9 cellular contexts compared by ENCODE assay signal in the genomic region with DNA sequence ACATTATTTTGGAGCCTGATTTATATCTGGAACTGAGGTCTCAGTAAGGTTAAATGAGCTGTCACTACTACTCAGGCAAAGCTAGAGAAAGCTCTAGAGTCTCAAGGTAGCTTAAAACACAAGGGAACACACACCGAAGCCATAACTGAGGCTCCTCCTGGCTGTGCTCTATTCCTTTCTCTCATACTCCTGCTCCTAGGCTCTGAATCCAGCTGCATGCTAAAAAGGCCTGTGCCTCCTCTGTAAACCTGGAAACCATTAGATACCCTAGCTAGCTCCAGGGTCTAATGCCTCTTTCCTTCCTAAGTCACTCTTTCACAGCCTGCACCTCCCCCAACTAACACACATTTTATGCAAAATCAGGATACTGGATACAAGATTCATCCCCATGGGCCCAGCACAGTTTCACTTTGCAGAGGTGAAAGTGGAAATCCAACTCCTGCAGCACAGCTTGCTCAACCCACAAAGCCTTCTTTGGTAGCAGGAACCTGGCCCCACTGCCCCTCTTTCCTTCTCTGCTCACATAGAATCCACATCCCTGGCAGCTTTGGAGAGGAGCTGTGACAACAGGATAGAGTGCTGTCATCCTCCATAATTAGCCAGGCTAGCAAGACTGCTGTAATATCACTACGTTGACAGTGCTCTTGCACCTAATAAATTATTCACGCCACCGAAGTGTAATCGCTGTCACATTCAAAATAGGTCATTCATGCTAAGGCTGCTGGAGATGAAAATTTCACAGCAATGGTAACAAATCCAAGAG. TPM values are rescaled to one million over a fixed set of nuclear protein-coding genes. Genes with fewer than 3 reads are reported as not detected.
DNase-seq lines count a peak whose midpoint lies in the region; ATAC-seq and TF ChIP-seq lines count a peak whose summit lies in the region.
"Had no signal": no experiment of that assay in that cellular context is flagged by ENCODE, and none has a peak within 500 bp of the region (broad histone marks: within the 10 kb centered on the region; RNA-seq: fewer than 3 reads in every experiment).

No MANE protein-coding gene starts in this region.

- H3K9me2 ChIP-seq in DOHH2 (replicated peaks; ENCODE audit: control insufficient read depth, low read length), result no peaks in the 10 kb centered on the region

- H3K79me2 ChIP-seq in DOHH2 (ENCODE audit: control insufficient read depth, low read length), result peaks cover 96% of the 10 kb centered on the region

- H3K27me3 Mint-ChIP-seq in T-cell (no peaks in the 10 kb centered on the region), naive B cell (no peaks in the 10 kb centered on the region)

- WGBS in testis, 2 donors, result 59 to 60% methylated on average over 5 of the region's 5 CpGs

- intact Hi-C loops in testis (cut with DNase I; ENCODE audit: low total_unique reads), result no loop called here

- H3K4me3 Mint-ChIP-seq in T-cell (peak overlapping the region; percentile 75 to 93 (median 75)), naive B cell (peak overlapping the region; percentile 75 to 89 (median 83))

- H3K9me3 Mint-ChIP-seq in T-cell (no peaks in the 10 kb centered on the region), naive B cell (no peaks in the 10 kb centered on the region)

- peak overlapping the region; percentile 76 for H3K4me2 ChIP-seq in DOHH2 (ENCODE audit: low read length)

- POLR2A ChIA-PET in T-cell (lab: Charles Lee), result interaction anchor here (0.5 to 3.2 kb wide), 11 partner anchors 8 to 304 kb away, joined by 3 to 15 read pairs (median 4); no protein-coding TSS in a partner anchor

- DNase-seq in T-cell (peak in 1 of 34 experiments; percentile 5), naive B cell (peak; percentile 19), ACHN (no peak), CD1c-positive myeloid dendritic cell (ENCODE audit: extremely low spot score) (no peak), testis (no peak)
- no peak for DNase-seq in activated CD4-positive, alpha-beta T cell treated with anti-CD3 and anti-CD28 coated beads, Interleukin-2, amount 50 U/mL, for 48 hours
- DNase-seq: amniotic stem cell had no signal

- H3K27me3 ChIP-seq in DOHH2 (ENCODE audit: control insufficient read depth, low read length), result no peaks in the 10 kb centered on the region
- no peaks in the 10 kb centered on the region for H3K27me3 ChIP-seq in testis

- H3K4me3 ChIP-seq in DOHH2 (ENCODE audit: low read length) (peak overlapping the region; percentile 66), testis (no peak overlapping the region)

- H3K27ac Mint-ChIP-seq in T-cell (peak overlapping the region; percentile 84 to 90), naive B cell (peak overlapping the region; percentile 86 to 99 (median 91))

- TF ChIP-seq POLR2A in testis (IDR thresholded peaks at IDR 0.05), result no peak

- ATAC-seq in HG03575 (IDR thresholded peaks at IDR 0.05; ENCODE audit: extremely low read depth, insufficient number of reproducible peaks, low FRiP score, unreplicated experiment) (peak; percentile 43), T-cell (replicated peaks in 1 of 4) (peak; percentile 10 to 59 (median 25)), naive B cell (ENCODE audit: low read depth in 2 of 2) (peak; percentile 63 to 70)

- peak overlapping the region; percentile 88 for H3K27ac ChIP-seq in DOHH2 (ENCODE audit: low read depth, low read length)
- no peak overlapping the region for H3K27ac ChIP-seq in testis

- in situ Hi-C loops in ACHN (cut with HindIII; ENCODE audit: low pct_ligation_motif_present, low pct_unique_long_range_greater_than_20kb, low sequenced_read_pairs), result no loop called here

- H3K36me3 ChIP-seq in DOHH2 (ENCODE audit: control insufficient read depth, low read length) (peaks cover 48% of the 10 kb centered on the region), testis (ENCODE audit: low read depth, missing control alignments) (no peaks in the 10 kb centered on the region)

- H3K9me3 ChIP-seq in DOHH2 (ENCODE audit: control insufficient read depth, insufficient read depth, low read length) (no peaks in the 10 kb centered on the region), testis (no peaks in the 10 kb centered on the region)

- H3K4me1 Mint-ChIP-seq in T-cell, result peaks cover 95 to 96% (median 96%) of the 10 kb centered on the region in 3 donors
- peaks cover 68 to 96% (median 88%) of the 10 kb centered on the region in 3 donors for H3K4me1 Mint-ChIP-seq in naive B cell

- H3K36me3 Mint-ChIP-seq in T-cell, result peaks cover 66% of the 10 kb centered on the region
- H3K36me3 Mint-ChIP-seq in naive B cell, result peaks cover 22 to 36% of the 10 kb centered on the region in 2 donors

- peaks cover 35% of the 10 kb centered on the region for H3F3A ChIP-seq in DOHH2 (ENCODE audit: control insufficient read depth, insufficient read depth)

- no peak for TF ChIP-seq CTCF in DOHH2 (IDR thresholded peaks at IDR 0.05; ENCODE audit: low read depth, low read length, poor library complexity, severe bottlenecking)
- no peak for TF ChIP-seq CTCF in testis (IDR thresholded peaks at IDR 0.05)

- no peaks in the 10 kb centered on the region for H4K20me1 ChIP-seq in DOHH2 (ENCODE audit: control insufficient read depth, insufficient read depth, low read depth, low read length)

- H3K4me1 ChIP-seq in DOHH2 (ENCODE audit: control insufficient read depth, low read length), result peaks cover 93% of the 10 kb centered on the region
- H3K4me1 ChIP-seq in testis, result peaks cover 9% of the 10 kb centered on the region

- CTCF ChIA-PET in T-cell (lab: Charles Lee), result interaction anchor here (0.5 to 3.6 kb wide), 16 partner anchors 9 to 107 kb away, joined by 3 to 16 read pairs (median 5); a partner anchor contains a TSS

RNA-seq across cellular contexts. Expression of a gene that starts 16.9 kb away (rescaled TPM):
- total RNA-seq in T-cell, result 100 to 1,000 TPM; 381 to 480 (median 441) TPM
- 100 to 1,000 TPM; 464 to 666 (median 484) TPM for polyA plus RNA-seq in naive B cell (ENCODE audit: low read depth in 6 of 6)
- 1 to 10 TPM; 3.7 to 10.0 TPM for total RNA-seq in testis
- 15.1 TPM for polyA plus RNA-seq in testis (ENCODE audit: insufficient read depth, low read depth, low replicate concordance)

Comparison
In these comparisons a context has a peak if more than half of its experiments do, and no peak if none do; other contexts are left out.
1. RNA of a gene that starts 16.9 kb away (total RNA-seq): 381 to 480 TPM in T-cell; 3.7 to 10.0 TPM in testis; every median in the first group is over 10 times any median in the second.
2. Peak in every context shown above with its lines, with median percentiles within 50 percentile points of each other: ATAC-seq.